Comparison of ENCODE assay signal across 9 cellular contexts in genomic region chr1:159008744-159009188, GRCh38. TPM values are rescaled to one million over a fixed set of nuclear protein-coding genes. Genes with fewer than 3 reads are reported as not detected.
DNase-seq lines count a peak whose midpoint lies in the region; ATAC-seq, FAIRE-seq and TF ChIP-seq lines count a peak whose summit lies in the region.
"Had no signal": no experiment of that assay in that cellular context is flagged by ENCODE, and none has a peak within 500 bp of the region (broad histone marks: within the 10 kb centered on the region; RNA-seq: fewer than 3 reads in every experiment).

No MANE protein-coding gene starts in this region.

- peak overlapping the region in 3 of 4 donors; percentile 87 to 98 (median 94) for H3K27ac ChIP-seq in tibial nerve

- H3K4me3 ChIP-seq in NB4 (ENCODE audit: low read depth, low read length) (peak overlapping the region; percentile 65), mucosa of descending colon (no peak overlapping the region), tibial nerve (peak overlapping the region in 1 of 4 donors; percentile 59)

- H3K9me3 ChIP-seq in mucosa of descending colon (no peaks in the 10 kb centered on the region), tibial nerve (no peaks in the 10 kb centered on the region)

- intact Hi-C loops in mucosa of descending colon (cut with DNase I, micrococcal nuclease): no loop called here

- H3K36me3 ChIP-seq in mucosa of descending colon (ENCODE audit: low read depth) (no peaks in the 10 kb centered on the region), tibial nerve (no peaks in the 10 kb centered on the region)

- TF ChIP-seq CTCF in NB4 (IDR thresholded peaks at IDR 0.05; ENCODE audit: low read depth, low read length): no peak
- TF ChIP-seq CTCF in mucosa of descending colon (IDR thresholded peaks at IDR 0.05): no peak
- TF ChIP-seq CTCF in tibial nerve (IDR thresholded peaks at IDR 0.05): no peak

- no peaks in the 10 kb centered on the region for H3K27me3 ChIP-seq in tibial nerve

- H3K4me1 ChIP-seq in mucosa of descending colon (ENCODE audit: low read depth): peaks cover 16% of the 10 kb centered on the region
- peaks cover 0 to 70% (median 31%) of the 10 kb centered on the region in 4 donors for H3K4me1 ChIP-seq in tibial nerve

- 50 to 53% methylated on average over 4 of the region's 4 CpGs for WGBS in tibial nerve, 2 donors

- TF ChIP-seq POLR2A in GM12892 (IDR thresholded peaks at IDR 0.05; ENCODE audit: low read depth, low read length) (peak; percentile 76), NB4 (IDR thresholded peaks at IDR 0.05; ENCODE audit: extremely low read depth, insufficient read length) (no peak), tibial nerve (IDR thresholded peaks at IDR 0.05) (no peak)

- no peak for DNase-seq in GM12892 (ENCODE audit: insufficient read length)
- peak; percentile 84 for DNase-seq in NB4 (ENCODE audit: low read depth)
- DNase-seq in activated naive CD4-positive, alpha-beta T cell treated with Interleukin-2 at 50 U/mL for 16 hours: peak; percentile 58
- DNase-seq in mucosa of descending colon: peak in 1 of 3 donors; percentile 45
- DNase-seq in tibial nerve (ENCODE audit: low spot score in 2 of 2): no peak
- DNase-seq in NCI-H1092 treated with DMSO at 0.1 percent for 48 hours (lab: John Stamatoyannopoulos, UW): no peak
- DNase-seq in HuH-7.5 (ENCODE audit: low spot score): no peak

- FAIRE-seq in GM12892 (lab: Jason Lieb, UNC): peak; percentile 99

- peak; percentile 77 for ATAC-seq in GM21825 (IDR thresholded peaks at IDR 0.05; ENCODE audit: unreplicated experiment)
- ATAC-seq in mucosa of descending colon: peak; percentile 75
- ATAC-seq: Panc1 had no signal

- TF ChIP-seq EP300 in tibial nerve (IDR thresholded peaks at IDR 0.05): no peak

RNA-seq across cellular contexts. Expression of gene IFI16, which starts 0.9 kb away (rescaled TPM):
- polyA plus RNA-seq in GM12892 (2012; ENCODE audit: missing spikeins): 184 TPM
- total RNA-seq in mucosa of descending colon (10 to 100 TPM; 14.4 to 37.9 (median 36.6) TPM), tibial nerve (100 to 1,000 TPM in 3 of 4 donors, 10 to 100 TPM in 1; 63.2 to 121 (median 108) TPM)

Comparison
In these comparisons a context has a peak if more than half of its experiments do, and no peak if none do; other contexts are left out.
1. DNase-seq: peak in NB4 (single experiment) and activated naive CD4-positive, alpha-beta T cell treated with Interleukin-2 at 50 U/mL for 16 hours (single experiment); none in GM12892 (single experiment), tibial nerve (0 of 2), NCI-H1092 treated with DMSO at 0.1 percent for 48 hours (single experiment) and HuH-7.5 (single experiment).